25 cellular contexts compared by ENCODE assay signal in genomic region chr15:80974914-80975313, GRCh38. TPM values are rescaled to one million over a fixed set of nuclear protein-coding genes. Genes with fewer than 3 reads are reported as not detected.
DNase-seq lines count a peak whose midpoint lies in the region; ATAC-seq and TF ChIP-seq lines count a peak whose summit lies in the region.
"Had no signal": no experiment of that assay in that cellular context is flagged by ENCODE, and none has a peak within 500 bp of the region (broad histone marks: within the 10 kb centered on the region; RNA-seq: fewer than 3 reads in every experiment).

No MANE protein-coding gene starts in this region.

- H3K4me3 ChIP-seq in CD8-positive, alpha-beta memory T cell (ENCODE audit: low read length), result no peak overlapping the region
- H3K4me3 ChIP-seq in GM23338, result no peak overlapping the region
- H3K4me3 ChIP-seq: A549, BLaER1, GM23248 had no signal

- H3F3A ChIP-seq in GM23338 (replicated peaks; ENCODE audit: low read depth), result no peaks in the 10 kb centered on the region; the same call in 1 of the 2 replicates

- in situ Hi-C loops in G401 (cut with HindIII; ENCODE audit: low sequenced_read_pairs), result no loop called here

- ATAC-seq in GM23338, result no peak
- ATAC-seq: A549, PC-3 had no signal

- TF ChIP-seq CTCF in GM23338 (conservative IDR thresholded peaks at IDR 0.05; ENCODE audit: low read depth in 2 of 2), result no peak

- peaks cover 6% of the 10 kb centered on the region for H3K4me1 ChIP-seq in CD8-positive, alpha-beta memory T cell (ENCODE audit: insufficient read depth, low read length)
- peaks cover 21% of the 10 kb centered on the region for H3K4me1 ChIP-seq in GM23338 (ENCODE audit: insufficient read depth)
- H3K4me1 ChIP-seq: BLaER1 had no signal

- H3K4me1 Mint-ChIP-seq in CD8-positive, alpha-beta memory T cell, result peaks cover 43 to 52% (median 51%) of the 10 kb centered on the region in 3 donors
- H3K4me1 Mint-ChIP-seq in activated CD4-positive, alpha-beta memory T cell treated with anti-CD3 and anti-CD28 coated beads, Interleukin-2, amount 10 ng/mL, durations not matched to agents 7 days and 5 days, result peaks cover 49% of the 10 kb centered on the region
- peaks cover 38% of the 10 kb centered on the region for H3K4me1 Mint-ChIP-seq in activated naive CD8-positive, alpha-beta T cell treated with anti-CD3 and anti-CD28 coated beads for 36 hours
- peaks cover 50% of the 10 kb centered on the region for H3K4me1 Mint-ChIP-seq in GM23338

- H3K4me2 ChIP-seq in GM23338, result no peak overlapping the region
- H3K4me2 ChIP-seq: A549, BLaER1 had no signal

- no peaks in the 10 kb centered on the region for H3K9me2 ChIP-seq in GM23338 (ENCODE audit: insufficient read depth)

- peak; percentile 40 for DNase-seq in activated CD4-positive, alpha-beta T cell treated with anti-CD3 and anti-CD28 coated beads for 48 hours
- DNase-seq in activated CD4-positive, alpha-beta T cell treated with anti-CD3 and anti-CD28 coated beads, Interleukin-2, amount 50 U/mL, for 4 hours, result no peak
- no peak for DNase-seq in CD8-positive, alpha-beta memory T cell
- DNase-seq in activated CD4-positive, alpha-beta memory T cell treated with anti-CD3 and anti-CD28 coated beads, Interleukin-2, amount 10 ng/mL, durations not matched to agents 7 days and 5 days, result no peak
- peak; percentile 34 for DNase-seq in stimulated activated CD8-positive, alpha-beta memory T cell treated with anti-CD3 and anti-CD28 coated beads, Interleukin-4, amount 100 ng/mL, for 48 hours
- DNase-seq in G401 (ENCODE audit: low spot score), result no peak
- no peak for DNase-seq in activated naive CD8-positive, alpha-beta T cell treated with anti-CD3 and anti-CD28 coated beads for 36 hours
- no peak for DNase-seq in GM23338 (ENCODE audit: low spot score)
- DNase-seq: DMS 273 treated with DMSO at 0.1 percent for 48 hours, DND-41, GDM1, GM23248, HCEC 1CT, Kasumi-1, MM.1S, NCI-H1092 treated with DMSO at 0.1 percent for 48 hours, NCI-H2081 treated with DMSO at 0.1 percent for 48 hours, NCI-H2227 treated with DMSO at 0.1 percent for 48 hours, NCI-H510A treated with DMSO at 0.1 percent for 48 hours, NCI-H82, PC-3 had no signal

- H3K79me2 ChIP-seq in GM23338 (replicated peaks; ENCODE audit: insufficient read depth), result peaks cover 54% of the 10 kb centered on the region

- no peak overlapping the region for H3K4me3 Mint-ChIP-seq in CD8-positive, alpha-beta memory T cell
- no peak overlapping the region for H3K4me3 Mint-ChIP-seq in activated CD4-positive, alpha-beta memory T cell treated with anti-CD3 and anti-CD28 coated beads, Interleukin-2, amount 10 ng/mL, durations not matched to agents 7 days and 5 days
- no peak overlapping the region for H3K4me3 Mint-ChIP-seq in activated naive CD8-positive, alpha-beta T cell treated with anti-CD3 and anti-CD28 coated beads for 36 hours
- no peak overlapping the region for H3K4me3 Mint-ChIP-seq in GM23338
- H3K4me3 Mint-ChIP-seq: IgD-negative memory B cell had no signal

- peaks cover 15% of the 10 kb centered on the region; the same call in 1 of the 2 replicates for H4K20me1 ChIP-seq in GM23338 (replicated peaks; ENCODE audit: insufficient read depth)

- H2AFZ ChIP-seq in GM23338, result no peak overlapping the region
- H2AFZ ChIP-seq: GM23248 had no signal

- no peak overlapping the region for H3K27ac ChIP-seq in CD8-positive, alpha-beta memory T cell (ENCODE audit: low read depth, low read length)
- H3K27ac ChIP-seq in GM23338 (ENCODE audit: low read depth), result no peak overlapping the region
- H3K27ac ChIP-seq: A549, BLaER1, GM23248, RWPE1 had no signal

- CTCF ChIA-PET in CD8-positive, alpha-beta memory T cell (lab: Charles Lee), result interaction anchor here (0.9 to 2.2 kb wide), 2 partner anchors 110 to 291 kb away, joined by 3 to 10 read pairs; no protein-coding TSS in a partner anchor
- CTCF ChIA-PET in activated CD4-positive, alpha-beta memory T cell treated with anti-CD3 and anti-CD28 coated beads, Interleukin-2, amount 10 ng/mL, durations not matched to agents 7 days and 5 days (lab: Charles Lee), result interaction anchor here (0.6 to 3.2 kb wide), 8 partner anchors 12 to 957 kb away, joined by 3 to 13 read pairs (median 3); no protein-coding TSS in a partner anchor

- H3K36me3 ChIP-seq in CD8-positive, alpha-beta memory T cell (ENCODE audit: insufficient read depth, low read length), result peaks cover 22% of the 10 kb centered on the region
- H3K36me3 ChIP-seq in GM23338 (ENCODE audit: insufficient read depth), result peaks cover 6% of the 10 kb centered on the region

- no peaks in the 10 kb centered on the region for H3K9me3 Mint-ChIP-seq in CD8-positive, alpha-beta memory T cell
- no peaks in the 10 kb centered on the region for H3K9me3 Mint-ChIP-seq in activated CD4-positive, alpha-beta memory T cell treated with anti-CD3 and anti-CD28 coated beads, Interleukin-2, amount 10 ng/mL, durations not matched to agents 7 days and 5 days
- H3K9me3 Mint-ChIP-seq in activated naive CD8-positive, alpha-beta T cell treated with anti-CD3 and anti-CD28 coated beads for 36 hours, result no peaks in the 10 kb centered on the region
- no peaks in the 10 kb centered on the region for H3K9me3 Mint-ChIP-seq in GM23338
- H3K9me3 Mint-ChIP-seq: IgD-negative memory B cell had no signal

- POLR2A ChIA-PET in CD8-positive, alpha-beta memory T cell (lab: Charles Lee), result interaction anchor here (0.7 kb wide), 2 partner anchors 39 to 1800 kb away, joined by 3 to 5 read pairs; no protein-coding TSS in a partner anchor
- POLR2A ChIA-PET in activated CD4-positive, alpha-beta memory T cell treated with anti-CD3 and anti-CD28 coated beads, Interleukin-2, amount 10 ng/mL, durations not matched to agents 7 days and 5 days (lab: Charles Lee), result no interaction called here

- H3K9me3 ChIP-seq in CD8-positive, alpha-beta memory T cell (ENCODE audit: low read length), result no peaks in the 10 kb centered on the region
- H3K9me3 ChIP-seq: A549, BLaER1 had no signal

- H3K27ac Mint-ChIP-seq in CD8-positive, alpha-beta memory T cell, result peak overlapping the region in 6 of 8 donors; percentile 7 to 81 (median 48)
- H3K27ac Mint-ChIP-seq in activated CD4-positive, alpha-beta memory T cell treated with anti-CD3 and anti-CD28 coated beads, Interleukin-2, amount 10 ng/mL, durations not matched to agents 7 days and 5 days, result peak overlapping the region; percentile 34
- no peak overlapping the region for H3K27ac Mint-ChIP-seq in activated naive CD8-positive, alpha-beta T cell treated with anti-CD3 and anti-CD28 coated beads for 36 hours
- H3K27ac Mint-ChIP-seq in GM23338, result no peak overlapping the region
- H3K27ac Mint-ChIP-seq: IgD-negative memory B cell had no signal

- H3K36me3 Mint-ChIP-seq in CD8-positive, alpha-beta memory T cell, result peaks cover 3 to 62% (median 13%) of the 10 kb centered on the region in 3 donors
- peaks cover 51% of the 10 kb centered on the region for H3K36me3 Mint-ChIP-seq in activated CD4-positive, alpha-beta memory T cell treated with anti-CD3 and anti-CD28 coated beads, Interleukin-2, amount 10 ng/mL, durations not matched to agents 7 days and 5 days (ENCODE audit: low read depth)
- H3K36me3 Mint-ChIP-seq in activated naive CD8-positive, alpha-beta T cell treated with anti-CD3 and anti-CD28 coated beads for 36 hours, result peaks cover 31% of the 10 kb centered on the region
- H3K36me3 Mint-ChIP-seq in GM23338 (ENCODE audit: low read depth), result peaks cover 31% of the 10 kb centered on the region

- H3K27me3 ChIP-seq in CD8-positive, alpha-beta memory T cell (ENCODE audit: insufficient read depth, low read length, poor library complexity, severe bottlenecking), result no peaks in the 10 kb centered on the region
- no peaks in the 10 kb centered on the region for H3K27me3 ChIP-seq in GM23338 (ENCODE audit: insufficient read depth)
- H3K27me3 ChIP-seq: BLaER1 had no signal

- peaks cover 0 to 2% of the 10 kb centered on the region in 2 donors for H3K27me3 Mint-ChIP-seq in CD8-positive, alpha-beta memory T cell
- no peaks in the 10 kb centered on the region for H3K27me3 Mint-ChIP-seq in activated CD4-positive, alpha-beta memory T cell treated with anti-CD3 and anti-CD28 coated beads, Interleukin-2, amount 10 ng/mL, durations not matched to agents 7 days and 5 days
- H3K27me3 Mint-ChIP-seq in activated naive CD8-positive, alpha-beta T cell treated with anti-CD3 and anti-CD28 coated beads for 36 hours, result no peaks in the 10 kb centered on the region
- H3K27me3 Mint-ChIP-seq in GM23338 (ENCODE audit: insufficient read depth, low read depth, poor library complexity), result peaks cover 13% of the 10 kb centered on the region
- H3K27me3 Mint-ChIP-seq: IgD-negative memory B cell had no signal

RNA-seq across cellular contexts. Expression of gene MESD, which starts 14.7 kb away (rescaled TPM):
- 10 to 100 TPM; 25.7 to 30.5 TPM for total RNA-seq in CD8-positive, alpha-beta memory T cell
- polyA plus RNA-seq in CD8-positive, alpha-beta memory T cell, result 35.5 TPM
- total RNA-seq in activated CD4-positive, alpha-beta memory T cell treated with anti-CD3 and anti-CD28 coated beads, Interleukin-2, amount 10 ng/mL, durations not matched to agents 7 days and 5 days, result 10 to 100 TPM; 34.5 to 36.1 TPM
- 25.1 and 29.6 TPM in 2 replicates for total RNA-seq in G401 (2014; rRNA removed; shearing (Covaris generic))
- 10 to 100 TPM; 20.7 to 21.0 TPM for total RNA-seq in activated naive CD8-positive, alpha-beta T cell treated with anti-CD3 and anti-CD28 coated beads for 36 hours
- total RNA-seq in GM23338 (2014; rRNA removed; shearing (Covaris generic)), result 21.1 and 25.6 TPM in 2 replicates
- polyA plus RNA-seq in GM23338 (2016; fragmentation: Nextera tagmentation; extraction: Ambion mirVana), result 47.9 and 52.7 TPM in 2 replicates

RNA-seq across cellular contexts. Expression of gene TLNRD1, which starts 25.8 kb away (rescaled TPM):
- 10 to 100 TPM; 35.9 to 38.6 TPM for total RNA-seq in CD8-positive, alpha-beta memory T cell
- 6.3 TPM for polyA plus RNA-seq in CD8-positive, alpha-beta memory T cell
- total RNA-seq in activated CD4-positive, alpha-beta memory T cell treated with anti-CD3 and anti-CD28 coated beads, Interleukin-2, amount 10 ng/mL, durations not matched to agents 7 days and 5 days, result 10 to 100 TPM; 47.1 to 48.8 TPM
- total RNA-seq in G401 (2014; rRNA removed; shearing (Covaris generic)), result 40.7 and 42.6 TPM in 2 replicates
- 10 to 100 TPM; 28.2 to 29.9 TPM for total RNA-seq in activated naive CD8-positive, alpha-beta T cell treated with anti-CD3 and anti-CD28 coated beads for 36 hours
- 20.6 and 27.3 TPM in 2 replicates for total RNA-seq in GM23338 (2014; rRNA removed; shearing (Covaris generic))
- polyA plus RNA-seq in GM23338 (2016; fragmentation: Nextera tagmentation; extraction: Ambion mirVana), result 6.7 and 8.0 TPM in 2 replicates

Comparison
In these comparisons a context has a peak if more than half of its experiments do, and no peak if none do; other contexts are left out.
1. DNase-seq: peak in activated CD4-positive, alpha-beta T cell treated with anti-CD3 and anti-CD28 coated beads for 48 hours (single experiment) and stimulated activated CD8-positive, alpha-beta memory T cell treated with anti-CD3 and anti-CD28 coated beads, Interleukin-4, amount 100 ng/mL, for 48 hours (single experiment); none in activated CD4-positive, alpha-beta T cell treated with anti-CD3 and anti-CD28 coated beads, Interleukin-2, amount 50 U/mL, for 4 hours (0 of 2), CD8-positive, alpha-beta memory T cell (0 of 5), activated CD4-positive, alpha-beta memory T cell treated with anti-CD3 and anti-CD28 coated beads, Interleukin-2, amount 10 ng/mL, durations not matched to agents 7 days and 5 days (single experiment), G401 (single experiment), activated naive CD8-positive, alpha-beta T cell treated with anti-CD3 and anti-CD28 coated beads for 36 hours (single experiment) and GM23338 (single experiment).
2. H3K27ac Mint-ChIP-seq: peak in CD8-positive, alpha-beta memory T cell (6 of 8) and activated CD4-positive, alpha-beta memory T cell treated with anti-CD3 and anti-CD28 coated beads, Interleukin-2, amount 10 ng/mL, durations not matched to agents 7 days and 5 days (single experiment); none in activated naive CD8-positive, alpha-beta T cell treated with anti-CD3 and anti-CD28 coated beads for 36 hours (single experiment) and GM23338 (single experiment).